In genomic region chr7:39978252-39978934, GRCh38 we compare ENCODE assay signal across 3 cellular contexts.
A peak's percentile ranks its signal among the peaks of the same experiment; 100 is the strongest.
TF ChIP-seq lines count a peak whose summit lies in the region.

No MANE protein-coding gene starts in this region.

TF ChIP-seq in A549, 52 proteins besides CTCF, POLR2A, EP300 and RAD21:
- no peak for TF ChIP-seq MAFK (IDR thresholded peaks at IDR 0.05; ENCODE audit: partially characterized antibody)
- no peak for TF ChIP-seq JUNB (IDR thresholded peaks at IDR 0.05)
- no peak for TF ChIP-seq HOXA7 (CRISPR knock-in tag; IDR thresholded peaks at IDR 0.05)
- no peak for TF ChIP-seq ATOH8 (CRISPR knock-in tag; IDR thresholded peaks at IDR 0.05; ENCODE audit: low read depth)
- TF ChIP-seq EHMT2 (IDR thresholded peaks at IDR 0.05; ENCODE audit: low read depth): no peak
- no peak for TF ChIP-seq HEYL (CRISPR knock-in tag; IDR thresholded peaks at IDR 0.05)
- TF ChIP-seq BHLHE40 (IDR thresholded peaks at IDR 0.05; ENCODE audit: low read depth, low read length): no peak
- TF ChIP-seq SREBF2 (IDR thresholded peaks at IDR 0.05): no peak
- no peak for TF ChIP-seq REST (IDR thresholded peaks at IDR 0.05)
- TF ChIP-seq FOXS1 (CRISPR knock-in tag; IDR thresholded peaks at IDR 0.05): no peak
- no peak for TF ChIP-seq RARB (CRISPR knock-in tag; IDR thresholded peaks at IDR 0.05)
- TF ChIP-seq TFCP2L1 (CRISPR knock-in tag; IDR thresholded peaks at IDR 0.05): no peak
TF ChIP-seq in A549: peak in this region for 0.

TF ChIP-seq in GM12891, 5 proteins besides CTCF, POLR2A, EP300 and RAD21:
- no peak for TF ChIP-seq TAF1 (IDR thresholded peaks at IDR 0.05; ENCODE audit: low read depth, low read length)
- peak; percentile 40; the same call in 1 of the 2 replicates for TF ChIP-seq SPI1 (IDR thresholded peaks at IDR 0.05; ENCODE audit: low read depth, low read length)

TF ChIP-seq in H1, 55 proteins besides CTCF, POLR2A, EP300 and RAD21:
- TF ChIP-seq CHD7 (IDR thresholded peaks at IDR 0.05; ENCODE audit: insufficient replicate concordance, low read length): peak; percentile 44
- TF ChIP-seq EZH2 (IDR thresholded peaks at IDR 0.05; ENCODE audit: low read depth, low read length, severe bottlenecking): no peak
